Comparison of ENCODE assay signal across 22 cellular contexts in the genomic region with DNA sequence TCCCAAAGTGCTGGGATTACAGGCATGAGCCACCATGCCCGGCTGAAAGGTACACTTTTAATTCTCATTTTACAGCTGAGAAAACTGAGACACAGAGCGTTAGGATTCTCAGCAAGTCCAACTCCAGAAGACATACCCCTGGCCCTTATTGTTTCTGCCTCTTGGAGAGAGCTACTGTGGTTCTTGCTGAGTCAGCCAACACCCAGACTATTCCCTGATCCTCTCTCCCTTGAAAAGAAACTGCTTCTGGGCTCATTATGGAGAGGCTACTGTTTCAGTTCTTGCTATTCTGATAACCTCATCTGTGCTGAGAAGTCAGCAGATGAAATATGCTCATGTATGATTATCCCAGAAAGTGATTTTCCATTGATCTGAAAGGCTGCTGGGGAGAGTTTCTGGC.
A peak's percentile ranks its signal among the peaks of the same experiment; 100 is the strongest.
DNase-seq lines count a peak whose midpoint lies in the region; ATAC-seq, FAIRE-seq and TF ChIP-seq lines count a peak whose summit lies in the region.
"Had no signal": no experiment of that assay in that cellular context is flagged by ENCODE, and none has a peak within 500 bp of the region (broad histone marks: within the 10 kb centered on the region; RNA-seq: fewer than 3 reads in every experiment).

No MANE protein-coding gene starts in this region.

- H3K18ac ChIP-seq in neuronal stem cell (ENCODE audit: low read length), result no peak overlapping the region

- POLR2A ChIA-PET in A549 (lab: Yijun Ruan, JAX), result no interaction called here

- no peaks in the 10 kb centered on the region for H3K79me1 ChIP-seq in neuronal stem cell (ENCODE audit: low read depth, low read length)

- H3K27me3 Mint-ChIP-seq in glutamatergic neuron (ENCODE audit: unreplicated experiment), result peaks cover 3% of the 10 kb centered on the region
- H3K27me3 Mint-ChIP-seq: B cell; CD4-positive, alpha-beta T cell had no signal

- intact Hi-C loops in kidney (cut with DNase I), result no loop called here
- intact Hi-C loops in right cardiac atrium (cut with DNase I), result no loop called here

- TF ChIP-seq RAD21 in A549 (conservative IDR thresholded peaks at IDR 0.05 in 1 of 2, IDR thresholded peaks at IDR 0.05 in 1 of 2), result no peak

- H3K4me3 Mint-ChIP-seq in glutamatergic neuron (ENCODE audit: unreplicated experiment), result no peak overlapping the region
- H3K4me3 Mint-ChIP-seq: B cell; CD4-positive, alpha-beta T cell; CD8-positive, alpha-beta T cell had no signal

- WGBS in A549 (ENCODE audit: missing lambda C conversion rate), result 0% methylated on average over 2 of the region's 2 CpGs
- WGBS in neuronal stem cell (ENCODE audit: extremely low coverage in 2 of 2, insufficient read length in 2 of 2, insufficient replicate concordance in 1 of 2), 2 donors, result no CpG with 5 or more reads among the region's 2 CpGs
- WGBS in right cardiac atrium, result 85% methylated on average over 2 of the region's 2 CpGs
- WGBS in upper lobe of left lung, 2 donors, result 84 to 100% methylated on average over 2 of the region's 2 CpGs

- no peak overlapping the region for H4K91ac ChIP-seq in neuronal stem cell (ENCODE audit: low read depth, low read length, poor library complexity)

- TF ChIP-seq CTCF in A549 (IDR thresholded peaks at IDR 0.05), result no peak
- no peak for TF ChIP-seq CTCF in glutamatergic neuron (IDR thresholded peaks at IDR 0.05; ENCODE audit: partially characterized antibody, unreplicated experiment)
- TF ChIP-seq CTCF in kidney (IDR thresholded peaks at IDR 0.05; ENCODE audit: borderline replicate concordance, extremely low read depth, insufficient read depth), result no peak
- no peak for TF ChIP-seq CTCF in upper lobe of left lung (IDR thresholded peaks at IDR 0.05)

- peaks cover 29% of the 10 kb centered on the region for H3K4me1 Mint-ChIP-seq in glutamatergic neuron (ENCODE audit: low read depth, unreplicated experiment)
- H3K4me1 Mint-ChIP-seq: B cell had no signal

- peak overlapping the region; percentile 39 for H2AFZ ChIP-seq in neuronal stem cell (ENCODE audit: low read length)

- H3K14ac ChIP-seq in neuronal stem cell (ENCODE audit: low read length), result no peak overlapping the region

- H3K4ac ChIP-seq in neuronal stem cell (ENCODE audit: low read length), result no peak overlapping the region

- H3K4me2 ChIP-seq in A549, result no peak overlapping the region
- H3K4me2 ChIP-seq in neuronal stem cell (ENCODE audit: insufficient read depth, low read length, poor library complexity, severe bottlenecking), result no peak overlapping the region
- H3K4me2 ChIP-seq: BLaER1 treated with 17β-estradiol and CSF1 and Interleukin-3, amounts not matched to agents 10 nM and 100 nM had no signal

- H2AK5ac ChIP-seq in neuronal stem cell (ENCODE audit: low read depth, low read length), result no peak overlapping the region

- no peaks in the 10 kb centered on the region for H3K36me3 Mint-ChIP-seq in glutamatergic neuron (ENCODE audit: unreplicated experiment)
- H3K36me3 Mint-ChIP-seq: CD8-positive, alpha-beta T cell had no signal

- H3K27ac Mint-ChIP-seq in glutamatergic neuron (ENCODE audit: unreplicated experiment), result peak overlapping the region; percentile 5
- H3K27ac Mint-ChIP-seq: B cell; CD4-positive, alpha-beta T cell; CD8-positive, alpha-beta T cell had no signal

- H3K9me3 Mint-ChIP-seq in glutamatergic neuron (ENCODE audit: unreplicated experiment), result no peaks in the 10 kb centered on the region
- H3K9me3 Mint-ChIP-seq: CD4-positive, alpha-beta T cell had no signal

- no peak overlapping the region for H4K8ac ChIP-seq in neuronal stem cell (ENCODE audit: low read depth, low read length)

- no peak overlapping the region for H3K23ac ChIP-seq in neuronal stem cell (ENCODE audit: low read depth, low read length, poor library complexity)

- H2BK12ac ChIP-seq in neuronal stem cell (ENCODE audit: low read length), result no peak overlapping the region

- no peak for DNase-seq in A549 (ENCODE audit: low read depth in 1 of 2, low spot score in 1 of 2)
- peak; percentile 7 for DNase-seq in astrocyte of the hippocampus (ENCODE audit: low read depth, low spot score)
- no peak for DNase-seq in glutamatergic neuron
- DNase-seq in neuronal stem cell (ENCODE audit: low spot score), result no peak
- DNase-seq in kidney, result no peak
- no peak for DNase-seq in right cardiac atrium
- DNase-seq in upper lobe of left lung, result no peak
- DNase-seq: 8988T; AML-193; Caco-2; Calu3; CD4-positive, alpha-beta T cell; CD8-positive, alpha-beta T cell; DMS79 treated with DMSO at 0.1 percent for 48 hours; GF-D8 had no signal

- no peak for FAIRE-seq in A549 (lab: Jason Lieb, UNC)
- no peak for FAIRE-seq in kidney (lab: Jason Lieb, UNC)
- FAIRE-seq: A204.1, D721Med, G401.6, GM12891 had no signal

- CTCF ChIA-PET in A549 (lab: Yijun Ruan, JAX), result no interaction called here

- no peak for TF ChIP-seq EP300 in A549 (IDR thresholded peaks at IDR 0.05)
- TF ChIP-seq EP300 in upper lobe of left lung (IDR thresholded peaks at IDR 0.05), result no peak

- H3K9ac ChIP-seq in neuronal stem cell (ENCODE audit: low read depth, low read length, poor library complexity) (no peak overlapping the region), kidney (ENCODE audit: low read length in 2 of 2) (no peak overlapping the region)
- H3K9ac ChIP-seq: BLaER1 treated with 17β-estradiol and CSF1 and Interleukin-3, amounts not matched to agents 10 nM and 100 nM had no signal

- TF ChIP-seq POLR2A in A549 (IDR thresholded peaks at IDR 0.05; ENCODE audit: low read length) (no peak), upper lobe of left lung (IDR thresholded peaks at IDR 0.05) (no peak)

- no peak overlapping the region for H2BK15ac ChIP-seq in neuronal stem cell (ENCODE audit: low read length)

- no peak overlapping the region for H3K27ac ChIP-seq in A549
- H3K27ac ChIP-seq in neuronal stem cell (replicated peaks; ENCODE audit: low read length), result no peak overlapping the region
- no peak overlapping the region for H3K27ac ChIP-seq in kidney (ENCODE audit: low read depth in 2 of 2, low read length in 2 of 2)
- no peak overlapping the region for H3K27ac ChIP-seq in right cardiac atrium (ENCODE audit: low read length)
- no peak overlapping the region for H3K27ac ChIP-seq in upper lobe of left lung
- H3K27ac ChIP-seq: BLaER1 treated with 17β-estradiol and CSF1 and Interleukin-3, amounts not matched to agents 10 nM and 100 nM; C4-2B had no signal

- no peaks in the 10 kb centered on the region for H3K9me3 ChIP-seq in A549
- no peaks in the 10 kb centered on the region for H3K9me3 ChIP-seq in neuronal stem cell (replicated peaks in 1 of 2; ENCODE audit: control insufficient read depth in 2 of 2, insufficient read depth in 1 of 2, low read depth in 1 of 2, low read length in 2 of 2)
- no peaks in the 10 kb centered on the region for H3K9me3 ChIP-seq in kidney (ENCODE audit: control insufficient read depth in 1 of 2, low read length in 2 of 2)
- H3K9me3 ChIP-seq in right cardiac atrium (ENCODE audit: control insufficient read depth, low read length), result no peaks in the 10 kb centered on the region
- H3K9me3 ChIP-seq in upper lobe of left lung, result no peaks in the 10 kb centered on the region
- H3K9me3 ChIP-seq: BLaER1 treated with 17β-estradiol and CSF1 and Interleukin-3, amounts not matched to agents 10 nM and 100 nM; Caco-2 had no signal

- H2BK120ac ChIP-seq in neuronal stem cell (ENCODE audit: low read depth, low read length), result no peak overlapping the region

- H3K27me3 ChIP-seq in neuronal stem cell (ENCODE audit: control insufficient read depth in 3 of 3, insufficient read depth in 3 of 3, low read depth in 1 of 3, low read length in 3 of 3) (peaks cover 0 to 2% (median 0%) of the 10 kb centered on the region in 3 experiments), right cardiac atrium (ENCODE audit: control insufficient read depth, insufficient read depth) (no peaks in the 10 kb centered on the region), upper lobe of left lung (no peaks in the 10 kb centered on the region)
- H3K27me3 ChIP-seq: BLaER1 treated with 17β-estradiol and CSF1 and Interleukin-3, amounts not matched to agents 10 nM and 100 nM had no signal

- H3K4me3 ChIP-seq in A549 (no peak overlapping the region), neuronal stem cell (ENCODE audit: low read length in 2 of 2) (no peak overlapping the region), kidney (ENCODE audit: low read length in 2 of 2) (no peak overlapping the region), right cardiac atrium (ENCODE audit: low read length) (no peak overlapping the region), upper lobe of left lung (no peak overlapping the region)
- H3K4me3 ChIP-seq: BLaER1 treated with 17β-estradiol and CSF1 and Interleukin-3, amounts not matched to agents 10 nM and 100 nM had no signal

- H3K4me1 ChIP-seq in A549 (no peaks in the 10 kb centered on the region), neuronal stem cell (ENCODE audit: control insufficient read depth in 2 of 2, insufficient read depth in 1 of 2, low read depth in 1 of 2, low read length in 2 of 2) (peaks cover 3 to 15% of the 10 kb centered on the region in 2 donors), kidney (ENCODE audit: control insufficient read depth in 1 of 2, insufficient read depth in 1 of 2, low read depth in 1 of 2, low read length in 2 of 2) (no peaks in the 10 kb centered on the region), right cardiac atrium (ENCODE audit: control insufficient read depth, insufficient read depth, low read length) (no peaks in the 10 kb centered on the region), upper lobe of left lung (no peaks in the 10 kb centered on the region)
- H3K4me1 ChIP-seq: BLaER1 treated with 17β-estradiol and CSF1 and Interleukin-3, amounts not matched to agents 10 nM and 100 nM; Caco-2 had no signal

- H3K36me3 ChIP-seq in neuronal stem cell (replicated peaks in 1 of 2; ENCODE audit: control insufficient read depth in 2 of 2, insufficient read depth in 2 of 2, low read length in 2 of 2), result no peaks in the 10 kb centered on the region
- no peaks in the 10 kb centered on the region for H3K36me3 ChIP-seq in kidney (ENCODE audit: control insufficient read depth in 1 of 2, insufficient read depth in 2 of 2, low read length in 2 of 2)
- H3K36me3 ChIP-seq in upper lobe of left lung, result no peaks in the 10 kb centered on the region
- H3K36me3 ChIP-seq: BLaER1 treated with 17β-estradiol and CSF1 and Interleukin-3, amounts not matched to agents 10 nM and 100 nM had no signal

- no peak overlapping the region for H2BK5ac ChIP-seq in neuronal stem cell (ENCODE audit: low read length)

- ATAC-seq in A549 (no peak), right cardiac atrium (no peak), upper lobe of left lung (ENCODE audit: low FRiP score in 2 of 2) (no peak)
- ATAC-seq: CD8-positive, alpha-beta T cell had no signal

TF ChIP-seq in A549, 52 proteins besides CTCF, POLR2A, EP300 and RAD21:
- TF ChIP-seq RFX5 (IDR thresholded peaks at IDR 0.05) (no peak), TP53 (CRISPR knock-in tag; IDR thresholded peaks at IDR 0.05) (no peak), TFCP2L1 (CRISPR knock-in tag; IDR thresholded peaks at IDR 0.05) (no peak), MAFK (IDR thresholded peaks at IDR 0.05; ENCODE audit: partially characterized antibody) (peak; percentile 5)
